ENCODE assay signal across 8 cellular contexts in genomic region chr5:77030097-77031071, GRCh38. TPM values are rescaled to one million over a fixed set of nuclear protein-coding genes. Genes with fewer than 3 reads are reported as not detected.
DNase-seq lines count a peak whose midpoint lies in the region; ATAC-seq and TF ChIP-seq lines count a peak whose summit lies in the region.

TSS of gene AGGF1 (plus strand) at chr5:77030404. CDS start at chr5:77030767, 363 bp downstream.

- peaks cover 0 to 31% (median 9%) of the 10 kb centered on the region in 3 donors for H3K4me1 ChIP-seq in gastroesophageal sphincter
- H3K4me1 ChIP-seq in neutrophil (ENCODE audit: control insufficient read depth in 1 of 2, insufficient read depth in 1 of 2, low read depth in 1 of 2, low read length in 1 of 2), result peaks cover 18% of the 10 kb centered on the region in 2 experiments

- TF ChIP-seq CTCF in HFF-Myc (IDR thresholded peaks at IDR 0.05; ENCODE audit: low read depth, low read length, missing control alignments), result no peak
- peak in 1 of 4 experiments; percentile 22 for TF ChIP-seq CTCF in gastroesophageal sphincter (IDR thresholded peaks at IDR 0.05)
- TF ChIP-seq CTCF in neutrophil (IDR thresholded peaks at IDR 0.05), result no peak

- peak; percentile 31 to 41 for TF ChIP-seq POLR2A in gastroesophageal sphincter (IDR thresholded peaks at IDR 0.05)

- H3K36me3 ChIP-seq in SK-N-MC (ENCODE audit: insufficient read depth, low read length) (peaks cover 5% of the 10 kb centered on the region), gastroesophageal sphincter (peaks cover 0 to 10% of the 10 kb centered on the region in 2 donors), neutrophil (peaks cover 11% of the 10 kb centered on the region)

- peak within 1 kb of the TSS; percentile 83 for H3K4me3 ChIP-seq in HFF-Myc (replicated peaks; ENCODE audit: low read depth, low read length)
- peak within 1 kb of the TSS; percentile 85 for H3K4me3 ChIP-seq in SK-N-MC
- peak within 1 kb of the TSS; percentile 90 to 92 for H3K4me3 ChIP-seq in gastroesophageal sphincter
- peak within 1 kb of the TSS; percentile 70 to 91 for H3K4me3 ChIP-seq in neutrophil (ENCODE audit: low read depth in 1 of 2, low read length in 1 of 2)

- 0 to 2% methylated on average over 20 to 22 of the region's 82 CpGs for WGBS in gastroesophageal sphincter (ENCODE audit: low coverage in 1 of 2), 2 donors

- H3K27ac ChIP-seq in SK-N-MC, result peak within 1 kb of the TSS; percentile 84
- H3K27ac ChIP-seq in gastroesophageal sphincter, result peak within 1 kb of the TSS; percentile 83 to 93 (median 90)
- peak within 1 kb of the TSS; percentile 86 for H3K27ac ChIP-seq in neutrophil
- peak within 1 kb of the TSS; percentile 70 for H3K27ac ChIP-seq in substantia nigra (ENCODE audit: low read depth, low read length, poor library complexity, severe bottlenecking)

- H3K27me3 ChIP-seq in gastroesophageal sphincter (no peaks in the 10 kb centered on the region), neutrophil (no peaks in the 10 kb centered on the region)

- ATAC-seq in gastroesophageal sphincter, result peak; percentile 99

- H3K9me3 ChIP-seq in SK-N-MC (ENCODE audit: low read depth, low read length) (no peaks in the 10 kb centered on the region), gastroesophageal sphincter (no peaks in the 10 kb centered on the region), neutrophil (peaks cover 2% of the 10 kb centered on the region)

- peak within 1 kb of the TSS; percentile 97 for H3K9ac ChIP-seq in SK-N-MC (ENCODE audit: insufficient read length)

- DNase-seq in GM03348 (ENCODE audit: low spot score) (peak; percentile 95), HFF-Myc (ENCODE audit: extremely low read depth, low read depth) (peak; percentile 82), NAMALWA (ENCODE audit: low spot score) (peak; percentile 60), SK-N-MC (ENCODE audit: low read depth, low spot score) (peak; percentile 77), substantia nigra (lab: John Stamatoyannopoulos, UW) (peak; percentile 18 to 92 (median 86))
- peak; percentile 93 for DNase-seq in activated naive CD4-positive, alpha-beta T cell treated with anti-CD3 and anti-CD28 coated beads, Interleukin-2, amount 50 U/mL, for 16 hours

- TF ChIP-seq EP300 in gastroesophageal sphincter (IDR thresholded peaks at IDR 0.05), result no peak

RNA-seq across cellular contexts. Expression of gene AGGF1, which starts in this region (rescaled TPM):
- 10 to 100 TPM; 17.5 to 21.2 (median 19.0) TPM for total RNA-seq in gastroesophageal sphincter

Comparison
In these comparisons a context has a peak if more than half of its experiments do, and no peak if none do; other contexts are left out.
1. Peak in every context shown above with its lines: DNase-seq, ATAC-seq, H3K4me3 ChIP-seq and H3K27ac ChIP-seq.